22 cellular contexts compared by ENCODE assay signal in genomic region chr20:10856237-10856636, GRCh38.
A peak's percentile ranks its signal among the peaks of the same experiment; 100 is the strongest.
DNase-seq lines count a peak whose midpoint lies in the region; ATAC-seq and TF ChIP-seq lines count a peak whose summit lies in the region.
"Had no signal": no experiment of that assay in that cellular context is flagged by ENCODE, and none has a peak within 500 bp of the region (broad histone marks: within the 10 kb centered on the region; RNA-seq: fewer than 3 reads in every experiment).

No MANE protein-coding gene starts in this region.

- peaks cover 11% of the 10 kb centered on the region for H3K27me3 Mint-ChIP-seq in type B pancreatic cell

- TF ChIP-seq CTCF in omental fat pad (IDR thresholded peaks at IDR 0.05) (no peak), type B pancreatic cell (conservative IDR thresholded peaks at IDR 0.05) (no peak)

- no peaks in the 10 kb centered on the region for H3K36me3 Mint-ChIP-seq in type B pancreatic cell
- H3K36me3 Mint-ChIP-seq: CD4-positive, CD25-positive, alpha-beta regulatory T cell; immature natural killer cell; natural killer cell; stimulated activated effector memory CD8-positive, alpha-beta T cell treated with anti-CD3 and anti-CD28 coated beads, Interleukin-12 subunit alpha, Interleukin-12 subunit beta, amount 100 ng/mL, for 72 hours had no signal

- H3K9me3 Mint-ChIP-seq in type B pancreatic cell, result no peaks in the 10 kb centered on the region

- no peak overlapping the region for H3K4me3 Mint-ChIP-seq in type B pancreatic cell
- H3K4me3 Mint-ChIP-seq: immature natural killer cell; natural killer cell; stimulated activated effector memory CD8-positive, alpha-beta T cell treated with anti-CD3 and anti-CD28 coated beads, Interleukin-12 subunit alpha, Interleukin-12 subunit beta, amount 100 ng/mL, for 72 hours had no signal

- DNase-seq in EH (ENCODE audit: low read depth) (peak; percentile 30), dermis blood vessel endothelial cell (peak; percentile 64), kidney tubule cell (ENCODE audit: low spot score) (peak; percentile 25), omental fat pad (ENCODE audit: low spot score) (no peak), NCI-H345 (lab: John Stamatoyannopoulos, UW) (no peak), type B pancreatic cell (ENCODE audit: extremely low spot score, unreplicated experiment) (no peak), NOMO-1 treated with DMSO at 0.1 percent for 48 hours (lab: John Stamatoyannopoulos, UW; ENCODE audit: unreplicated experiment) (no peak), NCI-H2196 (lab: John Stamatoyannopoulos, UW; ENCODE audit: unreplicated experiment) (no peak)
- DNase-seq: activated CD4-positive, alpha-beta T cell treated with anti-CD3 and anti-CD28 coated beads, Interleukin-2, amount 50 U/mL, for 1 hour; activated CD8-positive, alpha-beta memory T cell treated with anti-CD3 and anti-CD28 coated beads, Interleukin-2, amount 50 U/mL, for 48 hours; amniotic stem cell; CD4-positive, CD25-positive, alpha-beta regulatory T cell; DMS53; head of caudate nucleus; immature natural killer cell; natural killer cell; NCI-H1092 treated with DMSO at 0.1 percent for 48 hours; NCI-H2107; NCI-H526 treated with DMSO at 0.1 percent for 48 hours; SHP77 treated with DMSO at 0.1 percent for 48 hours; testis had no signal

- ATAC-seq in omental fat pad (ENCODE audit: low FRiP score), result peak; percentile 30
- ATAC-seq: natural killer cell; stimulated activated effector memory CD8-positive, alpha-beta T cell treated with anti-CD3 and anti-CD28 coated beads, Interleukin-12 subunit alpha, Interleukin-12 subunit beta, amount 100 ng/mL, for 72 hours had no signal

- H3K27ac Mint-ChIP-seq in type B pancreatic cell, result no peak overlapping the region
- H3K27ac Mint-ChIP-seq: CD4-positive, CD25-positive, alpha-beta regulatory T cell; immature natural killer cell; natural killer cell; stimulated activated effector memory CD8-positive, alpha-beta T cell treated with anti-CD3 and anti-CD28 coated beads, Interleukin-12 subunit alpha, Interleukin-12 subunit beta, amount 100 ng/mL, for 72 hours had no signal

- peaks cover 12% of the 10 kb centered on the region for H3K4me1 Mint-ChIP-seq in type B pancreatic cell (ENCODE audit: unreplicated experiment)
- H3K4me1 Mint-ChIP-seq: CD4-positive, CD25-positive, alpha-beta regulatory T cell; immature natural killer cell; natural killer cell; stimulated activated effector memory CD8-positive, alpha-beta T cell treated with anti-CD3 and anti-CD28 coated beads, Interleukin-12 subunit alpha, Interleukin-12 subunit beta, amount 100 ng/mL, for 72 hours had no signal

Comparison
In these comparisons a context has a peak if more than half of its experiments do, and no peak if none do; other contexts are left out.
1. DNase-seq: peak in EH (single experiment), dermis blood vessel endothelial cell (single experiment) and kidney tubule cell (single experiment); none in omental fat pad (single experiment), NCI-H345 (single experiment), type B pancreatic cell (single experiment), NOMO-1 treated with DMSO at 0.1 percent for 48 hours (single experiment) and NCI-H2196 (single experiment).